Comparison of ENCODE assay signal across 8 cellular contexts in the genomic region with DNA sequence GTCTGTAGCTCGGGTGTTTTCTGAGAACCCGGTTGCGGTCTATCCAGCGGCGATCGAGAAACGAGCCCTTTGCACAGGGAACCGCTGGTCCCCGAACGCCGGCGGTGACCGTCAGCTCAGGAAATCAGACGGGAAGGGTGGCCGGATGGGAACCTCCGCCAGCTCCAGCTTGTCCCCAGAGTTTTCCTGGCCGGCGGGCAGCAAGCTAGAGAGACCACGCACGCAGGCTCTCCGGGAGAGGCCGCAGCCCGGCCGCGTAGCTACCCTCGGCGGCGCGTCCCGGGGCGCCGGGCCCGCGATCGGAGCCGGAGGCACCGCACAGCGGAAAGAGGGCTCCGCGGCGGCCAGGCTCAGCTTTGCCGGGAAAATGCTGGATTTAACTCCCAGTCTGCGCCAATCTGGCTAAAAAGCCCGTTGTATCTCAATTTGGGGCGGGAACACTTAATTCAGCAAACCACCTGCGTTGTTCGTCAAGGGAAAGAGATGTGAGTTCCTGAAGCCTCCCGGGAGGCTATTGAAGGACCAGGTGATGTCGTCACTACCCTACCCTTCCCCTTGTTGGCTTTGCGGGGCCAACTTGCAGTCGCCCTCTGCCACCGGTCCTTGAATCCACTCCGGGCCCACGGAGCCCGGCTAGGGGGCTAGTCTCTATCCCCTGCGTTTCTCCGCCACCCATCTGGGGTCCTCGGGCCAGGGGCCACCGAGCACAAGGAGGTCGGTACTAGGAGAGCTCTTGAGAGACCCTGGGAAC. TPM values are rescaled to one million over a fixed set of nuclear protein-coding genes. Genes with fewer than 3 reads are reported as not detected.
A peak's percentile ranks its signal among the peaks of the same experiment; 100 is the strongest.
DNase-seq lines count a peak whose midpoint lies in the region; ATAC-seq, FAIRE-seq and TF ChIP-seq lines count a peak whose summit lies in the region.

No MANE protein-coding gene starts in this region.

- H3K27ac Mint-ChIP-seq in IgD-negative memory B cell, result no peak overlapping the region

- FAIRE-seq in GM12891 (lab: Jason Lieb, UNC), result no peak

- H3K4me2 ChIP-seq in hepatocyte, result peak overlapping the region; percentile 95

- H3K79me2 ChIP-seq in hepatocyte, result no peaks in the 10 kb centered on the region

- peak overlapping the region; percentile 64 for H2AFZ ChIP-seq in hepatocyte

- peaks cover 40% of the 10 kb centered on the region for H3K27me3 Mint-ChIP-seq in IgD-negative memory B cell

- peaks cover 6% of the 10 kb centered on the region for H3K4me1 ChIP-seq in hepatocyte (ENCODE audit: insufficient read depth)
- peaks cover 9% of the 10 kb centered on the region for H3K4me1 ChIP-seq in psoas muscle

- H3K4me1 Mint-ChIP-seq in IgD-negative memory B cell, result peaks cover 11 to 17% (median 17%) of the 10 kb centered on the region in 3 donors

- no peaks in the 10 kb centered on the region for H4K20me1 ChIP-seq in hepatocyte (ENCODE audit: insufficient read depth, poor library complexity, severe bottlenecking)

- H3K4me3 ChIP-seq in hepatocyte, result peak overlapping the region; percentile 30
- peak overlapping the region; percentile 65 for H3K4me3 ChIP-seq in psoas muscle

- no peaks in the 10 kb centered on the region for H3K9me2 ChIP-seq in hepatocyte (replicated peaks; ENCODE audit: insufficient read depth)

- ATAC-seq in psoas muscle (peak; percentile 49 to 74 (median 60)), GM18909 (IDR thresholded peaks at IDR 0.05; ENCODE audit: poor library complexity, unreplicated experiment) (no peak)

- TF ChIP-seq CTCF in hepatocyte (IDR thresholded peaks at IDR 0.05; ENCODE audit: poor library complexity) (no peak), psoas muscle (IDR thresholded peaks at IDR 0.05) (no peak)

- no peak for TF ChIP-seq POLR2A in GM12891 (IDR thresholded peaks at IDR 0.05; ENCODE audit: low read depth, low read length)

- intact Hi-C loops in psoas muscle (cut with DNase I), result no loop called here

- peak overlapping the region; percentile 69 to 94 (median 86) for H3K4me3 Mint-ChIP-seq in IgD-negative memory B cell

- DNase-seq in DMS53 treated with DMSO at 0.1 percent for 48 hours (lab: John Stamatoyannopoulos, UW; ENCODE audit: unreplicated experiment), result peak; percentile 37
- DNase-seq in amniotic epithelial cell (ENCODE audit: low read depth), result peak; percentile 3
- peak; percentile 26 for DNase-seq in hepatocyte (ENCODE audit: low spot score)
- DNase-seq in psoas muscle, result peak; percentile 59 to 68
- DNase-seq in GM12891 (ENCODE audit: insufficient read length, low spot score), result no peak
- no peak for DNase-seq in epidermal melanocyte (ENCODE audit: insufficient read length, low spot score)

- no peaks in the 10 kb centered on the region for H3K36me3 ChIP-seq in hepatocyte (replicated peaks; ENCODE audit: insufficient read depth, low read depth)
- no peaks in the 10 kb centered on the region for H3K36me3 ChIP-seq in psoas muscle (ENCODE audit: insufficient read depth in 1 of 2, low read depth in 1 of 2)

- H3K9me3 ChIP-seq in hepatocyte (ENCODE audit: low read depth) (no peaks in the 10 kb centered on the region), psoas muscle (no peaks in the 10 kb centered on the region)

- H3K9me3 Mint-ChIP-seq in IgD-negative memory B cell, result no peaks in the 10 kb centered on the region

- 4% methylated on average over 50 of the region's 60 CpGs for WGBS in hepatocyte (ENCODE audit: low lambda C conversion rate, missing lambda C conversion rate)
- 7 to 8% (median 7%) methylated on average over 60 of the region's 60 CpGs for WGBS in psoas muscle, 3 donors

- H3K27me3 ChIP-seq in hepatocyte (peaks cover 88% of the 10 kb centered on the region), psoas muscle (ENCODE audit: insufficient read depth in 3 of 3, low read length in 2 of 3) (peaks cover 2 to 56% (median 4%) of the 10 kb centered on the region in 3 donors)

- H3K27ac ChIP-seq in hepatocyte, result no peak overlapping the region
- peak overlapping the region; percentile 66 for H3K27ac ChIP-seq in psoas muscle

- H3K36me3 Mint-ChIP-seq in IgD-negative memory B cell, result no peaks in the 10 kb centered on the region

TF ChIP-seq in GM12891, 5 proteins besides CTCF, POLR2A, EP300 and RAD21:
- no peak for TF ChIP-seq PAX5 (IDR thresholded peaks at IDR 0.05; ENCODE audit: insufficient read depth, low read length, severe bottlenecking)
- no peak for TF ChIP-seq TAF1 (IDR thresholded peaks at IDR 0.05; ENCODE audit: low read depth, low read length)
- no peak for TF ChIP-seq SPI1 (IDR thresholded peaks at IDR 0.05; ENCODE audit: low read depth, low read length)
- TF ChIP-seq POU2F2 (IDR thresholded peaks at IDR 0.05; ENCODE audit: low read depth, low read length), result no peak
- TF ChIP-seq POLR2AphosphoS5 (IDR thresholded peaks at IDR 0.05; ENCODE audit: low read depth, low read length), result no peak
TF ChIP-seq in GM12891: peak in this region for 0.

RNA-seq across cellular contexts. Expression of a gene that starts 0.9 kb away (rescaled TPM):
- polyA plus RNA-seq in IgD-negative memory B cell, result not detected
- 3.9 and 8.8 TPM in 2 replicates for total RNA-seq in hepatocyte
- polyA plus RNA-seq in hepatocyte, result 3.8 and 5.7 TPM in 2 replicates
- total RNA-seq in psoas muscle, result 1 to 10 TPM in 1 of 4 donors, under 1 TPM in 1, not detected in 2; 0.13 to 1.1 TPM
- under 1 TPM; 0.05 to 0.35 (median 0.25) TPM for polyA plus RNA-seq in psoas muscle
- polyA plus RNA-seq in GM12891 (2012; ENCODE audit: low read depth, missing spikeins), result not detected

RNA-seq across cellular contexts. Expression of a gene that starts 43.6 kb away (rescaled TPM):
- polyA plus RNA-seq in IgD-negative memory B cell, result 73.9 TPM
- total RNA-seq in hepatocyte, result 148 and 152 TPM in 2 replicates
- polyA plus RNA-seq in hepatocyte, result 128 and 144 TPM in 2 replicates
- total RNA-seq in psoas muscle, result 10 to 100 TPM in 3 of 4 donors, 1 to 10 TPM in 1; 7.7 to 14.2 (median 12.3) TPM
- polyA plus RNA-seq in psoas muscle, result 10 to 100 TPM in 1 of 3 donors, 1 to 10 TPM in 2; 7.6 to 10.3 (median 8.2) TPM
- polyA plus RNA-seq in GM12891 (2012; ENCODE audit: low read depth, missing spikeins), result 22.6 TPM

Comparison
In these comparisons a context has a peak if more than half of its experiments do, and no peak if none do; other contexts are left out.
1. DNase-seq: peak in DMS53 treated with DMSO at 0.1 percent for 48 hours (single experiment), amniotic epithelial cell (single experiment), hepatocyte (single experiment) and psoas muscle (2 of 2); none in GM12891 (single experiment) and epidermal melanocyte (single experiment).